21 cellular contexts compared by ENCODE assay signal in genomic region chr18:8484951-8485350, GRCh38.
"Had no signal": no experiment of that assay in that cellular context is flagged by ENCODE, and none has a peak within 500 bp of the region (broad histone marks: within the 10 kb centered on the region; RNA-seq: fewer than 3 reads in every experiment).

No MANE protein-coding gene starts in this region.

- H3K4me3 ChIP-seq: MG63 had no signal

- H3K27me3 ChIP-seq: MG63 had no signal

- H3K4me2 ChIP-seq: SK-N-SH had no signal

- DNase-seq: IMR-90, Karpas-422, KG1, MG63, NCI-H1092 treated with DMSO at 0.1 percent for 48 hours, NCI-H1436, NCI-H187, NCI-H2029, NCI-H2081 treated with DMSO at 0.1 percent for 48 hours, NCI-H2171, NCI-H226, NCI-H446, NCI-H510A, NCI-H524 treated with DMSO at 0.1 percent for 48 hours, NCI-H69, NCI-H774, SHP77, SK-N-SH had no signal

- H3K36me3 ChIP-seq: MG63 had no signal

- H3K9me3 ChIP-seq: MG63, SK-N-SH had no signal

- FAIRE-seq: HepG2, RCC 7860 had no signal

- H3K27ac ChIP-seq: RWPE1 had no signal

- H3K9ac ChIP-seq: SK-N-SH had no signal
